ENCODE assay signal across 10 cellular contexts in genomic region chr3:29440321-29441019, GRCh38.
DNase-seq lines count a peak whose midpoint lies in the region; ATAC-seq and TF ChIP-seq lines count a peak whose summit lies in the region.
"Had no signal": no experiment of that assay in that cellular context is flagged by ENCODE, and none has a peak within 500 bp of the region (broad histone marks: within the 10 kb centered on the region; RNA-seq: fewer than 3 reads in every experiment).

No MANE protein-coding gene starts in this region.

- H2AK5ac ChIP-seq in mesenchymal stem cell (ENCODE audit: low read length, severe bottlenecking): no peak overlapping the region

- DNase-seq in AG08395 (ENCODE audit: low spot score): peak; percentile 34
- DNase-seq in cerebellar cortex (ENCODE audit: low spot score): peak; percentile 12
- DNase-seq in mesenchymal stem cell: peak; percentile 87
- no peak for DNase-seq in stimulated activated CD4-positive, alpha-beta T cell treated with anti-CD3 and anti-CD28 coated beads, Interleukin-4, amount 100 ng/mL, for 4 hours
- no peak for DNase-seq in activated CD4-positive, alpha-beta T cell treated with anti-CD3 and anti-CD28 coated beads for 48 hours
- DNase-seq: H7, NCI-H446 treated with DMSO at 0.1 percent for 48 hours had no signal

- H3K4me3 ChIP-seq in mesenchymal stem cell (ENCODE audit: insufficient read depth in 1 of 2, low read depth in 1 of 2, low read length in 2 of 2): no peak overlapping the region

- no peak for ATAC-seq in GM21447 (IDR thresholded peaks at IDR 0.05; ENCODE audit: unreplicated experiment)
- ATAC-seq in HG02642 (IDR thresholded peaks at IDR 0.05; ENCODE audit: poor library complexity, unreplicated experiment): no peak

- no peak overlapping the region for H4K8ac ChIP-seq in mesenchymal stem cell (ENCODE audit: low read length)

- no peak overlapping the region for H3K9ac ChIP-seq in mesenchymal stem cell (ENCODE audit: low read length)

- no peak overlapping the region for H3K18ac ChIP-seq in mesenchymal stem cell (ENCODE audit: low read depth in 1 of 2, low read length in 2 of 2)

- H2BK5ac ChIP-seq in mesenchymal stem cell (ENCODE audit: low read depth, low read length, poor library complexity, severe bottlenecking): no peak overlapping the region

- H3K9me3 ChIP-seq in mesenchymal stem cell (ENCODE audit: control insufficient read depth, low read length): no peaks in the 10 kb centered on the region

- H2AFZ ChIP-seq in mesenchymal stem cell (ENCODE audit: low read depth, low read length): no peak overlapping the region

- WGBS in mesenchymal stem cell: 0% methylated on average over 10 of the region's 11 CpGs

- H3K79me1 ChIP-seq in mesenchymal stem cell (replicated peaks; ENCODE audit: low read length, poor library complexity, severe bottlenecking): peaks cover 10% of the 10 kb centered on the region

- no peak overlapping the region for H2BK15ac ChIP-seq in mesenchymal stem cell (ENCODE audit: low read depth, poor library complexity, severe bottlenecking)

- TF ChIP-seq RAD21 in Ishikawa (IDR thresholded peaks at IDR 0.05; ENCODE audit: low read depth): no peak

- no peak overlapping the region for H3K23ac ChIP-seq in mesenchymal stem cell (ENCODE audit: low read length in 2 of 2)

- H3K14ac ChIP-seq in mesenchymal stem cell (ENCODE audit: low read length in 2 of 2): no peak overlapping the region

- no peak overlapping the region for H2BK120ac ChIP-seq in mesenchymal stem cell (ENCODE audit: low read depth, low read length)

- no peak for TF ChIP-seq EP300 in Ishikawa (IDR thresholded peaks at IDR 0.05; ENCODE audit: borderline replicate concordance)

- no peak overlapping the region for H2BK12ac ChIP-seq in mesenchymal stem cell (ENCODE audit: low read length in 2 of 2)

- H3K27ac ChIP-seq in mesenchymal stem cell (ENCODE audit: low read length, poor library complexity, severe bottlenecking): peak overlapping the region; percentile 7

- no peak overlapping the region for H4K91ac ChIP-seq in mesenchymal stem cell (ENCODE audit: low read length)

- H3K27me3 ChIP-seq in mesenchymal stem cell (ENCODE audit: control insufficient read depth in 1 of 2, insufficient read depth in 1 of 2, low read length in 2 of 2): no peaks in the 10 kb centered on the region

- peak overlapping the region; percentile 49 for H3K4me2 ChIP-seq in mesenchymal stem cell (ENCODE audit: low read length, poor library complexity, severe bottlenecking)

- H3K36me3 ChIP-seq in mesenchymal stem cell (ENCODE audit: control insufficient read depth in 1 of 2, insufficient read depth in 2 of 2, low read depth in 1 of 2, low read length in 2 of 2): peaks cover 3 to 4% of the 10 kb centered on the region in 2 experiments

- no peak overlapping the region for H3K4ac ChIP-seq in mesenchymal stem cell (ENCODE audit: low read depth in 1 of 2, low read length in 2 of 2)

- H3K4me1 ChIP-seq in mesenchymal stem cell (ENCODE audit: control insufficient read depth, insufficient read depth, low read depth, low read length): no peaks in the 10 kb centered on the region

TF ChIP-seq in Ishikawa, 13 proteins besides CTCF, POLR2A, EP300 and RAD21:
- TF ChIP-seq FOXM1 (IDR thresholded peaks at IDR 0.05; ENCODE audit: borderline replicate concordance, low read depth) (no peak), MAX (IDR thresholded peaks at IDR 0.05) (peak; percentile 28; the same call in 1 of the 2 replicates)

Comparison
In these comparisons a context has a peak if more than half of its experiments do, and no peak if none do; other contexts are left out.
1. DNase-seq: peak in AG08395 (single experiment), cerebellar cortex (single experiment) and mesenchymal stem cell (single experiment); none in stimulated activated CD4-positive, alpha-beta T cell treated with anti-CD3 and anti-CD28 coated beads, Interleukin-4, amount 100 ng/mL, for 4 hours (0 of 2) and activated CD4-positive, alpha-beta T cell treated with anti-CD3 and anti-CD28 coated beads for 48 hours (single experiment).